1 cellular context compared by ENCODE assay signal in the genomic region with DNA sequence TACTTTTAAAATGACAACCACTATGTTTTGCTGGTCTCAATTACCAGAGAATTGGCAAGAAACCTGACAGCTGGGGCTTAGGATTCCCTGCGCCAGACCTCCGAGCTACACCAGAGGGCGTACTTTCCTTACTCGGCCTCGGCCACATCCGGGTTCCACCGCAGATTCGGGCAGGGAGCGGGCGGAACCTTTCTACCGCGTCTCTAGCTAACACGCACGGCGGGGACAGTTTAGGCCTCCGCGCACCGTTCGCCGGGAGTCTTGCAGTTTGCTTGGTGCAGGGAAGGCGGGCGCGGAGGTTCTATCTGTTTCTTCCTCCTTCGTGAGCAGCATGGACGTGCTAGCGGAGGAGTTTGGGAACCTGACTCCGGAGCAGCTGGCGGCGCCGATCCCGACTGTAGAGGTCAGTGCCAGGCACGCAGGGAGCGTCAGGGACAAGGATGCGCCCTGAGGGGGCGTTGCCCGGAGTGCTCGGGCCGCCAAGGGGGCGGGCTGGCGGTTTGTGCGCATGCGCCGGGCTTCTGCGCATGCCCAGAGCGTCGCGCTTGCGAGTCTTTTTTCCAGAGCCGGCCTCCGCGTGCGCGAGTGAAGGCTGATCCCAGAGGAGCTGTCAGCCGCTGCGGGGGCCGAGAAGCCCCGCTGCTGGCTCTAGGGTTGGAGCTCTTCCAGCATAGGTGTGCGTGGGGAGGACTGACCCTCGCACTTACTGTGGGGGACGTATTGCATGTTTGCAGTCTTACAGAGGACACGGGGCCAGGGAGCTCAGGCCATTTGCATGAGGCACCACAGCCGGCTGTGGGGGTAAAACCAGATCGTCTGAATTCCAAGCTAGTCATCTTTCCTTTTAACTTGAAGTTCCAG.
A peak's percentile ranks its signal among the peaks of the same experiment; 100 is the strongest.
TF ChIP-seq lines count a peak whose summit lies in the region.

Gene POLR3B (plus strand): TSS at position 200 of the 861 bp plus-strand sequence. CDS start 132 bp downstream, at position 332.

TF ChIP-seq in HepG2, 621 proteins besides CTCF, POLR2A, EP300 and RAD21 (continued from another document and continues in another):
- TF ChIP-seq ZBTB40 (IDR thresholded peaks at IDR 0.05): peak; percentile 42
- TF ChIP-seq ZBTB40 (CRISPR knock-in tag; IDR thresholded peaks at IDR 0.05): peak; percentile 88
- peak; percentile 97 for TF ChIP-seq KDM2A (CRISPR knock-in tag; IDR thresholded peaks at IDR 0.05; ENCODE audit: borderline replicate concordance, low read depth)
- TF ChIP-seq ZNF446 (CRISPR knock-in tag; IDR thresholded peaks at IDR 0.05): peak; percentile 90
- TF ChIP-seq AFF4 (CRISPR knock-in tag; IDR thresholded peaks at IDR 0.05): peak; percentile 91
- TF ChIP-seq, protein P1, sequence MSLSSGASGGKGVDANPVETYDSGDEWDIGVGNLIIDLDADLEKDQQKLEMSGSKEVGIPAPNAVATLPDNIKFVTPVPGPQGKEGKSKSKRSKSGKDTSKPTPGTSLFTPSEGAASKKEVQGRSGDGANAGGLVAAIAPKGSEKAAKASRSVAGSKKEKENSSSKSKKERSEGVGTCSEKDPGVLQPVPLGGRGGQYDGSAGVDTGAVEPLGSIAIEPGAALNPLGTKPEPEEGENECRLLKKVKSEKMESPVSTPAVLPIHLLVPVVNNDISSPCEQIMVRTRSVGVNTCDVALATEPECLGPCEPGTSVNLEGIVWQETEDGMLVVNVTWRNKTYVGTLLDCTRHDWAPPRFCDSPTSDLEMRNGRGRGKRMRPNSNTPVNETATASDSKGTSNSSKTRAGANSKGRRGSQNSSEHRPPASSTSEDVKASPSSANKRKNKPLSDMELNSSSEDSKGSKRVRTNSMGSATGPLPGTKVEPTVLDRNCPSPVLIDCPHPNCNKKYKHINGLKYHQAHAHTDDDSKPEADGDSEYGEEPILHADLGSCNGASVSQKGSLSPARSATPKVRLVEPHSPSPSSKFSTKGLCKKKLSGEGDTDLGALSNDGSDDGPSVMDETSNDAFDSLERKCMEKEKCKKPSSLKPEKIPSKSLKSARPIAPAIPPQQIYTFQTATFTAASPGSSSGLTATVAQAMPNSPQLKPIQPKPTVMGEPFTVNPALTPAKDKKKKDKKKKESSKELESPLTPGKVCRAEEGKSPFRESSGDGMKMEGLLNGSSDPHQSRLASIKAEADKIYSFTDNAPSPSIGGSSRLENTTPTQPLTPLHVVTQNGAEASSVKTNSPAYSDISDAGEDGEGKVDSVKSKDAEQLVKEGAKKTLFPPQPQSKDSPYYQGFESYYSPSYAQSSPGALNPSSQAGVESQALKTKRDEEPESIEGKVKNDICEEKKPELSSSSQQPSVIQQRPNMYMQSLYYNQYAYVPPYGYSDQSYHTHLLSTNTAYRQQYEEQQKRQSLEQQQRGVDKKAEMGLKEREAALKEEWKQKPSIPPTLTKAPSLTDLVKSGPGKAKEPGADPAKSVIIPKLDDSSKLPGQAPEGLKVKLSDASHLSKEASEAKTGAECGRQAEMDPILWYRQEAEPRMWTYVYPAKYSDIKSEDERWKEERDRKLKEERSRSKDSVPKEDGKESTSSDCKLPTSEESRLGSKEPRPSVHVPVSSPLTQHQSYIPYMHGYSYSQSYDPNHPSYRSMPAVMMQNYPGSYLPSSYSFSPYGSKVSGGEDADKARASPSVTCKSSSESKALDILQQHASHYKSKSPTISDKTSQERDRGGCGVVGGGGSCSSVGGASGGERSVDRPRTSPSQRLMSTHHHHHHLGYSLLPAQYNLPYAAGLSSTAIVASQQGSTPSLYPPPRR (CRISPR knock-in tag; IDR thresholded peaks at IDR 0.05; ENCODE audit: borderline replicate concordance): peak; percentile 75
- TF ChIP-seq, protein P2, sequence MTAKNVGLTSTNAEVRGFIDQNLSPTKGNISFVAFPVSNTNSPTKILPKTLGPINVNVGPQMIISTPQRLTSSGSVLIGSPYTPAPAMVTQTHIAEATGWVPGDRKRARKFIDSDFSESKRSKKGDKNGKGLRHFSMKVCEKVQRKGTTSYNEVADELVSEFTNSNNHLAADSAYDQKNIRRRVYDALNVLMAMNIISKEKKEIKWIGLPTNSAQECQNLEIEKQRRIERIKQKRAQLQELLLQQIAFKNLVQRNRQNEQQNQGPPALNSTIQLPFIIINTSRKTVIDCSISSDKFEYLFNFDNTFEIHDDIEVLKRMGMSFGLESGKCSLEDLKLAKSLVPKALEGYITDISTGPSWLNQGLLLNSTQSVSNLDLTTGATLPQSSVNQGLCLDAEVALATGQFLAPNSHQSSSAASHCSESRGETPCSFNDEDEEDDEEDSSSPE (CRISPR knock-in tag; IDR thresholded peaks at IDR 0.05): peak; percentile 86
- peak; percentile 48 for TF ChIP-seq ZSCAN20 (CRISPR knock-in tag; IDR thresholded peaks at IDR 0.05; ENCODE audit: borderline replicate concordance)
- TF ChIP-seq SMAD9 (CRISPR knock-in tag; IDR thresholded peaks at IDR 0.05): no peak
- no peak for TF ChIP-seq NR3C1 (CRISPR knock-in tag; IDR thresholded peaks at IDR 0.05)
- TF ChIP-seq, protein P3, sequence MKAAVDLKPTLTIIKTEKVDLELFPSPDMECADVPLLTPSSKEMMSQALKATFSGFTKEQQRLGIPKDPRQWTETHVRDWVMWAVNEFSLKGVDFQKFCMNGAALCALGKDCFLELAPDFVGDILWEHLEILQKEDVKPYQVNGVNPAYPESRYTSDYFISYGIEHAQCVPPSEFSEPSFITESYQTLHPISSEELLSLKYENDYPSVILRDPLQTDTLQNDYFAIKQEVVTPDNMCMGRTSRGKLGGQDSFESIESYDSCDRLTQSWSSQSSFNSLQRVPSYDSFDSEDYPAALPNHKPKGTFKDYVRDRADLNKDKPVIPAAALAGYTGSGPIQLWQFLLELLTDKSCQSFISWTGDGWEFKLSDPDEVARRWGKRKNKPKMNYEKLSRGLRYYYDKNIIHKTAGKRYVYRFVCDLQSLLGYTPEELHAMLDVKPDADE (CRISPR knock-in tag; IDR thresholded peaks at IDR 0.05): no peak
- TF ChIP-seq SIX4 (CRISPR knock-in tag; IDR thresholded peaks at IDR 0.05): peak; percentile 42; the same call in 1 of the 2 replicates
- TF ChIP-seq ZMYM4 (CRISPR knock-in tag; IDR thresholded peaks at IDR 0.05): peak; percentile 96
- TF ChIP-seq ZNF567 (CRISPR knock-in tag; IDR thresholded peaks at IDR 0.05; ENCODE audit: borderline replicate concordance): no peak; the same call in 1 of the 2 replicates
- peak; percentile 77; the same call in 1 of the 2 replicates for TF ChIP-seq LRRFIP1 (CRISPR knock-in tag; conservative IDR thresholded peaks at IDR 0.05)
- TF ChIP-seq RBFOX2 (IDR thresholded peaks at IDR 0.05; ENCODE audit: low read depth, low read length): peak; percentile 97
- peak; percentile 78; the same call in 1 of the 2 replicates for TF ChIP-seq ZNF280D (CRISPR knock-in tag; IDR thresholded peaks at IDR 0.05)
